ENCODE assay signal across 22 cellular contexts in genomic region chr6:121633309-121633708, GRCh38.
A peak's percentile ranks its signal among the peaks of the same experiment; 100 is the strongest.
DNase-seq lines count a peak whose midpoint lies in the region; ATAC-seq, FAIRE-seq and TF ChIP-seq lines count a peak whose summit lies in the region.
"Had no signal": no experiment of that assay in that cellular context is flagged by ENCODE, and none has a peak within 500 bp of the region (broad histone marks: within the 10 kb centered on the region; RNA-seq: fewer than 3 reads in every experiment).

No MANE protein-coding gene starts in this region.

- peaks cover 26% of the 10 kb centered on the region for H3K9me3 Mint-ChIP-seq in astrocyte (ENCODE audit: unreplicated experiment)
- H3K9me3 Mint-ChIP-seq in activated naive CD4-positive, alpha-beta T cell treated with anti-CD3 and anti-CD28 coated beads for 36 hours: peaks cover 28% of the 10 kb centered on the region

- H3K4me3 ChIP-seq in HEK293 (ENCODE audit: low read depth, low read length): no peak overlapping the region
- H3K4me3 ChIP-seq in astrocyte (ENCODE audit: insufficient read depth, low read depth, low read length): no peak overlapping the region
- H3K4me3 ChIP-seq: BLaER1 had no signal

- no peaks in the 10 kb centered on the region for H3K27me3 ChIP-seq in astrocyte (ENCODE audit: insufficient read depth, low read length)
- H3K27me3 ChIP-seq: BE2C, BLaER1 had no signal

- peaks cover 4% of the 10 kb centered on the region for H3K36me3 Mint-ChIP-seq in astrocyte (ENCODE audit: low read depth, unreplicated experiment)
- H3K36me3 Mint-ChIP-seq in activated naive CD4-positive, alpha-beta T cell treated with anti-CD3 and anti-CD28 coated beads for 36 hours (ENCODE audit: low read depth): peaks cover 9% of the 10 kb centered on the region
- H3K36me3 Mint-ChIP-seq: CD14-positive monocyte; CD4-positive, alpha-beta memory T cell; CD4-positive, CD25-positive, alpha-beta regulatory T cell; CD8-positive, alpha-beta memory T cell had no signal

- ATAC-seq in Right ventricle myocardium superior (ENCODE audit: poor library complexity): no peak
- no peak for ATAC-seq in GM18909 (IDR thresholded peaks at IDR 0.05; ENCODE audit: poor library complexity, unreplicated experiment)

- POLR2A ChIA-PET in HEK293 (lab: Yijun Ruan, JAX): no interaction called here

- H3K27ac ChIP-seq in HEK293 (ENCODE audit: extremely low read depth, low read depth, low read length): no peak overlapping the region
- no peak overlapping the region for H3K27ac ChIP-seq in astrocyte (ENCODE audit: low read depth, low read length)
- H3K27ac ChIP-seq: BLaER1 had no signal

- H3K9ac ChIP-seq in astrocyte (ENCODE audit: low read length): no peak overlapping the region
- H3K9ac ChIP-seq: BLaER1 had no signal

- TF ChIP-seq CTCF in HEK293 (tag by site-specific recombination; IDR thresholded peaks at IDR 0.05): no peak
- no peak for TF ChIP-seq CTCF in astrocyte (IDR thresholded peaks at IDR 0.05; ENCODE audit: insufficient read depth, low read depth, low read length)

- H3K36me3 ChIP-seq in HEK293 (ENCODE audit: control insufficient read depth in 2 of 2, insufficient read depth in 1 of 2, low read length in 2 of 2) (no peaks in the 10 kb centered on the region), astrocyte (ENCODE audit: insufficient read depth, low read length) (no peaks in the 10 kb centered on the region)
- H3K36me3 ChIP-seq: BE2C, BLaER1 had no signal

- no peaks in the 10 kb centered on the region for H3K9me3 ChIP-seq in HEK293 (ENCODE audit: control insufficient read depth, insufficient read depth, low read depth, low read length)
- H3K9me3 ChIP-seq in astrocyte (ENCODE audit: insufficient read depth, low read depth, low read length): peaks cover 13% of the 10 kb centered on the region
- H3K9me3 ChIP-seq: BE2C had no signal

- no peaks in the 10 kb centered on the region for H3K79me2 ChIP-seq in astrocyte (ENCODE audit: insufficient read depth, low read length)

- H3K27me3 Mint-ChIP-seq in astrocyte (ENCODE audit: low read depth, unreplicated experiment): no peaks in the 10 kb centered on the region
- H3K27me3 Mint-ChIP-seq in activated naive CD4-positive, alpha-beta T cell treated with anti-CD3 and anti-CD28 coated beads for 36 hours (ENCODE audit: low read depth): no peaks in the 10 kb centered on the region
- H3K27me3 Mint-ChIP-seq: CD4-positive, alpha-beta memory T cell; CD8-positive, alpha-beta memory T cell had no signal

- peak; percentile 50 for FAIRE-seq in astrocyte (lab: Jason Lieb, UNC)
- FAIRE-seq: A204.1, D721Med, G401.6, GM12891 had no signal

- H3K4me1 ChIP-seq in HEK293 (ENCODE audit: control insufficient read depth, insufficient read depth, low read length) (no peaks in the 10 kb centered on the region), astrocyte (ENCODE audit: insufficient read depth, low read length) (no peaks in the 10 kb centered on the region)
- H3K4me1 ChIP-seq: BE2C, BLaER1 had no signal

- H3K4me1 Mint-ChIP-seq in astrocyte (ENCODE audit: low read depth, unreplicated experiment): no peaks in the 10 kb centered on the region
- H3K4me1 Mint-ChIP-seq in activated naive CD4-positive, alpha-beta T cell treated with anti-CD3 and anti-CD28 coated beads for 36 hours (ENCODE audit: low read depth): peaks cover 4% of the 10 kb centered on the region
- H3K4me1 Mint-ChIP-seq: CD14-positive monocyte; CD4-positive, alpha-beta memory T cell; CD4-positive, CD25-positive, alpha-beta regulatory T cell; CD8-positive, alpha-beta memory T cell had no signal

- H3K27ac Mint-ChIP-seq in astrocyte (ENCODE audit: unreplicated experiment): no peak overlapping the region
- no peak overlapping the region for H3K27ac Mint-ChIP-seq in activated naive CD4-positive, alpha-beta T cell treated with anti-CD3 and anti-CD28 coated beads for 36 hours
- H3K27ac Mint-ChIP-seq: CD14-positive monocyte; CD4-positive, alpha-beta memory T cell; CD4-positive, CD25-positive, alpha-beta regulatory T cell; CD8-positive, alpha-beta memory T cell had no signal

- no peak overlapping the region for H3K4me3 Mint-ChIP-seq in astrocyte (ENCODE audit: unreplicated experiment)
- no peak overlapping the region for H3K4me3 Mint-ChIP-seq in activated naive CD4-positive, alpha-beta T cell treated with anti-CD3 and anti-CD28 coated beads for 36 hours
- H3K4me3 Mint-ChIP-seq: CD14-positive monocyte; CD4-positive, alpha-beta memory T cell; CD4-positive, CD25-positive, alpha-beta regulatory T cell; CD8-positive, alpha-beta memory T cell had no signal

- intact Hi-C loops in Right ventricle myocardium superior (cut with DNase I): no loop called here
- intact Hi-C loops in activated naive CD4-positive, alpha-beta T cell treated with anti-CD3 and anti-CD28 coated beads for 36 hours (cut with micrococcal nuclease): no loop called here

- DNase-seq in astrocyte (ENCODE audit: low read depth): no peak
- DNase-seq in Right ventricle myocardium superior: no peak
- no peak for DNase-seq in activated naive CD4-positive, alpha-beta T cell treated with anti-CD3 and anti-CD28 coated beads for 36 hours
- DNase-seq: 8988T; ACHN; BE2C; C1 segment of cervical spinal cord; Calu3; CD4-positive, alpha-beta memory T cell; CD4-positive, CD25-positive, alpha-beta regulatory T cell; CD8-positive, alpha-beta memory T cell; COR-L47; DMS79 treated with DMSO at 0.1 percent for 48 hours; GF-D8 had no signal

- H3K4me2 ChIP-seq in astrocyte (ENCODE audit: low read length): no peak overlapping the region
- H3K4me2 ChIP-seq: BLaER1 had no signal

- no peak overlapping the region for H2AFZ ChIP-seq in astrocyte (ENCODE audit: low read depth, low read length)

- CTCF ChIA-PET in HEK293 (lab: Yijun Ruan, JAX): no interaction called here
- CTCF ChIA-PET in activated naive CD4-positive, alpha-beta T cell treated with anti-CD3 and anti-CD28 coated beads for 36 hours (lab: Charles Lee): no interaction called here

- H4K20me1 ChIP-seq in astrocyte (ENCODE audit: insufficient read depth, low read length): no peaks in the 10 kb centered on the region
- H4K20me1 ChIP-seq: BLaER1 had no signal

TF ChIP-seq in HEK293, 187 proteins besides CTCF, POLR2A, EP300 and RAD21:
- TF ChIP-seq ZNF140 (tag by site-specific recombination; IDR thresholded peaks at IDR 0.05) (no peak), ZNF18 (tag by site-specific recombination; IDR thresholded peaks at IDR 0.05) (no peak), HOXC10 (CRISPR knock-in tag; IDR thresholded peaks at IDR 0.05) (no peak), ZNF239 (tag by site-specific recombination; IDR thresholded peaks at IDR 0.05) (no peak), INSM2 (tag by site-specific recombination; IDR thresholded peaks at IDR 0.05) (no peak), KLF1 (tag by site-specific recombination; IDR thresholded peaks at IDR 0.05) (no peak), SETDB1 (IDR thresholded peaks at IDR 0.05; ENCODE audit: insufficient read length, low read length) (peak; percentile 98)
- TF ChIP-seq, protein P1, sequence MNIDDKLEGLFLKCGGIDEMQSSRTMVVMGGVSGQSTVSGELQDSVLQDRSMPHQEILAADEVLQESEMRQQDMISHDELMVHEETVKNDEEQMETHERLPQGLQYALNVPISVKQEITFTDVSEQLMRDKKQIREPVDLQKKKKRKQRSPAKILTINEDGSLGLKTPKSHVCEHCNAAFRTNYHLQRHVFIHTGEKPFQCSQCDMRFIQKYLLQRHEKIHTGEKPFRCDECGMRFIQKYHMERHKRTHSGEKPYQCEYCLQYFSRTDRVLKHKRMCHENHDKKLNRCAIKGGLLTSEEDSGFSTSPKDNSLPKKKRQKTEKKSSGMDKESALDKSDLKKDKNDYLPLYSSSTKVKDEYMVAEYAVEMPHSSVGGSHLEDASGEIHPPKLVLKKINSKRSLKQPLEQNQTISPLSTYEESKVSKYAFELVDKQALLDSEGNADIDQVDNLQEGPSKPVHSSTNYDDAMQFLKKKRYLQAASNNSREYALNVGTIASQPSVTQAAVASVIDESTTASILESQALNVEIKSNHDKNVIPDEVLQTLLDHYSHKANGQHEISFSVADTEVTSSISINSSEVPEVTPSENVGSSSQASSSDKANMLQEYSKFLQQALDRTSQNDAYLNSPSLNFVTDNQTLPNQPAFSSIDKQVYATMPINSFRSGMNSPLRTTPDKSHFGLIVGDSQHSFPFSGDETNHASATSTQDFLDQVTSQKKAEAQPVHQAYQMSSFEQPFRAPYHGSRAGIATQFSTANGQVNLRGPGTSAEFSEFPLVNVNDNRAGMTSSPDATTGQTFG (tag by site-specific recombination; IDR thresholded peaks at IDR 0.05; ENCODE audit: borderline replicate concordance): no peak
